Comparison of ENCODE assay signal across 20 cellular contexts in genomic region chr12:96143827-96144226, GRCh38. TPM values are rescaled to one million over a fixed set of nuclear protein-coding genes. Genes with fewer than 3 reads are reported as not detected.
DNase-seq lines count a peak whose midpoint lies in the region; ATAC-seq, FAIRE-seq and TF ChIP-seq lines count a peak whose summit lies in the region.
"Had no signal": no experiment of that assay in that cellular context is flagged by ENCODE, and none has a peak within 500 bp of the region (broad histone marks: within the 10 kb centered on the region; RNA-seq: fewer than 3 reads in every experiment).

No MANE protein-coding gene starts in this region.

- H3K27me3 ChIP-seq in heart right ventricle (no peaks in the 10 kb centered on the region), OCI-LY1 (ENCODE audit: insufficient read depth, low read length) (no peaks in the 10 kb centered on the region), endothelial cell of umbilical vein (ENCODE audit: control insufficient read depth in 2 of 2, insufficient read depth in 2 of 2, low read length in 2 of 2) (no peaks in the 10 kb centered on the region)
- H3K27me3 ChIP-seq: adrenal gland, vagina had no signal

- peak; percentile 87 for FAIRE-seq in endothelial cell of umbilical vein (lab: Jason Lieb, UNC)
- FAIRE-seq: D721Med, endometrium had no signal

- H3K36me3 Mint-ChIP-seq in stimulated activated memory B cell treated with anti-CD40 and anti-IgM and Interleukin-4, amounts not matched to agents 10 μg/mL and 1 μg/mL and 100 μg/mL, for 72 hours, result no peaks in the 10 kb centered on the region
- H3K36me3 Mint-ChIP-seq: natural killer cell treated with Interleukin-12 subunit alpha and Interleukin-12 subunit beta and Interleukin-15 and Interleukin-18, amount 100 ng/mL, for 72 hours had no signal

- TF ChIP-seq CTCF in heart right ventricle (IDR thresholded peaks at IDR 0.05) (no peak), OCI-LY1 (IDR thresholded peaks at IDR 0.05; ENCODE audit: low read length) (no peak), endothelial cell of umbilical vein (IDR thresholded peaks at IDR 0.05; ENCODE audit: extremely low read depth in 1 of 2, insufficient read depth in 1 of 2, low read depth in 1 of 2, low read length in 2 of 2) (no peak)

- H3K27ac ChIP-seq in heart right ventricle, result peak overlapping the region in 7 of 10 donors; percentile 9 to 49 (median 28)
- no peak overlapping the region for H3K27ac ChIP-seq in OCI-LY1 (ENCODE audit: low read depth, low read length, poor library complexity, severe bottlenecking)
- H3K27ac ChIP-seq in endothelial cell of umbilical vein (ENCODE audit: insufficient read depth, low read depth, low read length), result peak overlapping the region; percentile 90
- H3K27ac ChIP-seq: adrenal gland, SK-N-MC, vagina had no signal

- H3K27me3 Mint-ChIP-seq in stimulated activated memory B cell treated with anti-CD40 and anti-IgM and Interleukin-4, amounts not matched to agents 10 μg/mL and 1 μg/mL and 100 μg/mL, for 72 hours, result no peaks in the 10 kb centered on the region

- H3F3A ChIP-seq in OCI-LY1 (ENCODE audit: insufficient read depth, low read length), result no peaks in the 10 kb centered on the region

- H3K79me2 ChIP-seq in OCI-LY1 (ENCODE audit: insufficient read depth, low read length) (no peaks in the 10 kb centered on the region), endothelial cell of umbilical vein (ENCODE audit: control insufficient read depth, insufficient read depth, low read length) (no peaks in the 10 kb centered on the region)

- peak overlapping the region; percentile 33 for H3K27ac Mint-ChIP-seq in stimulated activated memory B cell treated with anti-CD40 and anti-IgM and Interleukin-4, amounts not matched to agents 10 μg/mL and 1 μg/mL and 100 μg/mL, for 72 hours

- DNase-seq in heart right ventricle (no peak), Right ventricle myocardium superior (no peak), endothelial cell of umbilical vein (ENCODE audit: low read depth, low spot score) (peak; percentile 97), ureter (ENCODE audit: low spot score) (no peak), NCI-H1436 treated with DMSO at 0.1 percent for 48 hours (lab: John Stamatoyannopoulos, UW) (no peak)
- DNase-seq: activated T-cell treated with anti-CD3 and anti-CD28 coated beads, Interleukin-2, amount 50 U/mL, for 4 hours; adrenal gland; foreskin fibroblast; GF-D8; NCI-H2029 treated with DMSO at 0.1 percent for 48 hours; NCI-H510A; PC-3 had no signal

- H3K9me2 ChIP-seq in OCI-LY1 (ENCODE audit: low read depth, low read length), result no peaks in the 10 kb centered on the region

- H4K20me1 ChIP-seq in OCI-LY1 (ENCODE audit: insufficient read depth, low read length) (no peaks in the 10 kb centered on the region), endothelial cell of umbilical vein (replicated peaks; ENCODE audit: control insufficient read depth, extremely low read depth, insufficient read depth, low read length) (no peaks in the 10 kb centered on the region)

- ATAC-seq in heart right ventricle, result no peak
- no peak for ATAC-seq in Right ventricle myocardium superior (ENCODE audit: poor library complexity)
- ATAC-seq in stimulated activated memory B cell treated with anti-CD40 and anti-IgM and Interleukin-4, amounts not matched to agents 10 μg/mL and 1 μg/mL and 100 μg/mL, for 72 hours, result no peak
- ATAC-seq in HG02852 (IDR thresholded peaks at IDR 0.05; ENCODE audit: unreplicated experiment), result no peak
- ATAC-seq: activated T-cell treated with anti-CD3 and anti-CD28 coated beads, Interleukin-2, amount 50 U/mL, for 4 hours; natural killer cell treated with Interleukin-12 subunit alpha and Interleukin-12 subunit beta and Interleukin-15 and Interleukin-18, amount 100 ng/mL, for 72 hours; PC-3 had no signal

- H3K4me3 ChIP-seq in heart right ventricle (no peak overlapping the region), OCI-LY1 (ENCODE audit: low read depth, low read length, poor library complexity, severe bottlenecking) (no peak overlapping the region), endothelial cell of umbilical vein (replicated peaks in 1 of 3; ENCODE audit: insufficient read depth in 1 of 3, low read depth in 1 of 3, low read length in 3 of 3) (peak overlapping the region in 1 of 3 experiments; percentile 21)
- H3K4me3 ChIP-seq: adrenal gland, SK-N-MC, vagina had no signal

- H3K4me1 Mint-ChIP-seq in stimulated activated memory B cell treated with anti-CD40 and anti-IgM and Interleukin-4, amounts not matched to agents 10 μg/mL and 1 μg/mL and 100 μg/mL, for 72 hours, result peaks cover 30% of the 10 kb centered on the region

- no peak overlapping the region for H3K4me3 Mint-ChIP-seq in stimulated activated memory B cell treated with anti-CD40 and anti-IgM and Interleukin-4, amounts not matched to agents 10 μg/mL and 1 μg/mL and 100 μg/mL, for 72 hours
- H3K4me3 Mint-ChIP-seq: activated T-cell treated with anti-CD3 and anti-CD28 coated beads, Interleukin-2, amount 50 U/mL, for 4 hours had no signal

- H3K4me1 ChIP-seq in heart right ventricle (peaks cover 0 to 31% (median 6%) of the 10 kb centered on the region in 9 donors), OCI-LY1 (ENCODE audit: insufficient read depth, low read length, severe bottlenecking) (peaks cover 7% of the 10 kb centered on the region), endothelial cell of umbilical vein (ENCODE audit: control insufficient read depth, extremely low read depth, insufficient read depth, low read length) (peaks cover 48% of the 10 kb centered on the region)
- H3K4me1 ChIP-seq: adrenal gland, vagina had no signal

- intact Hi-C loops in heart right ventricle (cut with DNase I), result no loop called here
- intact Hi-C loops in Right ventricle myocardium superior (cut with DNase I), result no loop called here
- intact Hi-C loops in endothelial cell of umbilical vein (cut with micrococcal nuclease), result loop anchor here (1.0 to 5.0 kb wide), 5 partner anchors 21 to 113 kb away; partner anchors contain the start of gene ELK3

- dilution Hi-C loops in endothelial cell of umbilical vein (cut with MboI; ENCODE audit: extremely low pct_ligation_motif_present, low sequenced_read_pairs), result no loop called here

- H3K9ac ChIP-seq in OCI-LY1 (ENCODE audit: low read length) (no peak overlapping the region), endothelial cell of umbilical vein (replicated peaks; ENCODE audit: extremely low read depth, insufficient read depth, low read length) (peak overlapping the region; percentile 56)

- CTCF ChIA-PET in endothelial cell of umbilical vein (lab: Charles Lee), result interaction anchor here (0.7 to 1.9 kb wide), 3 partner anchors 36 to 90 kb away, joined by 3 to 5 read pairs (median 3); no protein-coding TSS in a partner anchor

- peak overlapping the region; percentile 3; the same call in 1 of the 2 replicates for H3K4me2 ChIP-seq in OCI-LY1 (ENCODE audit: low read length)
- H3K4me2 ChIP-seq in endothelial cell of umbilical vein (ENCODE audit: insufficient read depth, low read length), result peak overlapping the region; percentile 75

- POLR2A ChIA-PET in endothelial cell of umbilical vein (lab: Charles Lee), result no interaction called here

- H3K9me3 ChIP-seq in heart right ventricle (peaks cover 0 to 6% (median 0%) of the 10 kb centered on the region in 11 donors), OCI-LY1 (ENCODE audit: low read length) (no peaks in the 10 kb centered on the region), endothelial cell of umbilical vein (replicated peaks; ENCODE audit: control insufficient read depth, insufficient read depth, low read length) (no peaks in the 10 kb centered on the region)
- H3K9me3 ChIP-seq: adrenal gland, vagina had no signal

- 28 to 33% methylated on average over 5 of the region's 5 CpGs for WGBS in heart right ventricle, 2 donors

- H2AFZ ChIP-seq in OCI-LY1 (ENCODE audit: low read length) (no peak overlapping the region), endothelial cell of umbilical vein (ENCODE audit: low read depth, low read length) (peak overlapping the region; percentile 9)

- no TSS peak for BruUV-seq in endothelial cell of umbilical vein (replicated peaks; lab: Mats Ljungman, UMichigan)

- H3K36me3 ChIP-seq in heart right ventricle (no peaks in the 10 kb centered on the region), OCI-LY1 (ENCODE audit: insufficient read depth, low read length) (no peaks in the 10 kb centered on the region), endothelial cell of umbilical vein (ENCODE audit: control insufficient read depth in 2 of 2, extremely low read depth in 1 of 2, insufficient read depth in 2 of 2, low read length in 2 of 2) (no peaks in the 10 kb centered on the region)
- H3K36me3 ChIP-seq: adrenal gland, vagina had no signal

- H3K9me3 Mint-ChIP-seq in stimulated activated memory B cell treated with anti-CD40 and anti-IgM and Interleukin-4, amounts not matched to agents 10 μg/mL and 1 μg/mL and 100 μg/mL, for 72 hours, result no peaks in the 10 kb centered on the region
- H3K9me3 Mint-ChIP-seq: activated T-cell treated with anti-CD3 and anti-CD28 coated beads, Interleukin-2, amount 50 U/mL, for 4 hours; natural killer cell treated with Interleukin-12 subunit alpha and Interleukin-12 subunit beta and Interleukin-15 and Interleukin-18, amount 100 ng/mL, for 72 hours had no signal

- no peaks in the 10 kb centered on the region for H3K9me1 ChIP-seq in endothelial cell of umbilical vein (replicated peaks; ENCODE audit: control insufficient read depth, extremely low read depth, insufficient read depth, low read length)

- no peak for TF ChIP-seq POLR2A in endothelial cell of umbilical vein (IDR thresholded peaks at IDR 0.05; ENCODE audit: low read depth, low read length)

TF ChIP-seq in endothelial cell of umbilical vein, 7 proteins besides CTCF, POLR2A, EP300 and RAD21 (continues in another document):
- TF ChIP-seq FOS (IDR thresholded peaks at IDR 0.05; ENCODE audit: borderline replicate concordance, insufficient read depth, low read length), result peak; percentile 62
- peak; percentile 86 for TF ChIP-seq GATA2 (IDR thresholded peaks at IDR 0.05; ENCODE audit: insufficient read depth, insufficient read length, low read depth, low read length)
- TF ChIP-seq POLR2AphosphoS5 (IDR thresholded peaks at IDR 0.05; ENCODE audit: insufficient read depth, low read depth, low read length), result peak; percentile 60
- peak; percentile 41 for TF ChIP-seq JUN (IDR thresholded peaks at IDR 0.05; ENCODE audit: borderline replicate concordance, insufficient read depth, insufficient read length, low read depth)

RNA-seq across cellular contexts. Expression of gene ELK3, which starts 50.3 kb away (rescaled TPM):
- 10 to 100 TPM; 11.7 to 33.0 (median 22.3) TPM for total RNA-seq in heart right ventricle
- polyA plus RNA-seq in heart right ventricle, result 10 to 100 TPM in 1 of 2 donors, 1 to 10 TPM in 1; 6.6 to 14.8 TPM
- total RNA-seq in Right ventricle myocardium superior, result 18.9 TPM
- total RNA-seq in endothelial cell of umbilical vein, result 128 and 132 TPM in 2 replicates
- polyA plus RNA-seq in endothelial cell of umbilical vein, result 51.4 and 64.8 TPM in 2 replicates
- polyA plus RNA-seq in endothelial cell of umbilical vein (2011; cell fraction: cytosol; rRNA removed), result 65.6 and 73.3 TPM in 2 replicates
- 55.3 and 57.1 TPM in 2 replicates for polyA plus RNA-seq in endothelial cell of umbilical vein (2011; cell fraction: nucleus; rRNA removed)
- 123 and 151 TPM in 2 replicates for polyA plus RNA-seq in endothelial cell of umbilical vein (2012)
- 66.8 and 84.1 TPM in 2 replicates for polyA minus RNA-seq in endothelial cell of umbilical vein
- polyA minus RNA-seq in endothelial cell of umbilical vein (2011; cell fraction: cytosol; rRNA and poly(A)+ RNA removed), result 6.1 TPM
- 76.7 and 83.6 TPM in 2 replicates for polyA minus RNA-seq in endothelial cell of umbilical vein (2011; cell fraction: nucleus; rRNA and poly(A)+ RNA removed)
- 41.7 TPM for total RNA-seq in ureter
